1 cellular context compared by ENCODE assay signal in genomic region chr7:150778738-150779301, GRCh38.
TF ChIP-seq lines count a peak whose summit lies in the region.

No MANE protein-coding gene starts in this region.

TF ChIP-seq in K562, 482 proteins besides CTCF, POLR2A, EP300 and RAD21 (continued from another document and continues in another):
- TF ChIP-seq MNT (conservative IDR thresholded peaks at IDR 0.05) (0 out of 4 replicates have a peak, but pooled peaks of 1 of the 2 experiments have one; percentile 31), PHF8 (IDR thresholded peaks at IDR 0.05; ENCODE audit: borderline replicate concordance, low read length) (no peak), BCLAF1 (IDR thresholded peaks at IDR 0.05; ENCODE audit: borderline replicate concordance in 1 of 2, control insufficient read depth in 1 of 2, low read depth in 2 of 2, low read length in 1 of 2) (no peak), HDAC1 (IDR thresholded peaks at IDR 0.05) (no peak), ZKSCAN1 (IDR thresholded peaks at IDR 0.05; ENCODE audit: low read depth, low read length) (no peak), ZNF3 (CRISPR knock-in tag; IDR thresholded peaks at IDR 0.05) (no peak), ZNF41 (CRISPR knock-in tag; conservative IDR thresholded peaks at IDR 0.05) (no peak), NR2C1 (IDR thresholded peaks at IDR 0.05) (peak; percentile 21; the same call in 1 of the 2 replicates), NR2C1 (tag; IDR thresholded peaks at IDR 0.05) (no peak), GATAD2A (IDR thresholded peaks at IDR 0.05) (no peak), CCNT2 (IDR thresholded peaks at IDR 0.05; ENCODE audit: borderline replicate concordance, extremely low read depth, insufficient read length, low read depth, low read length) (no peak), L3MBTL2 (IDR thresholded peaks at IDR 0.05) (0 out of 2 replicates have a peak, but pooled peaks have one; percentile 17), CBX1 (IDR thresholded peaks at IDR 0.05; ENCODE audit: low read depth) (no peak), XRCC5 (IDR thresholded peaks at IDR 0.05; ENCODE audit: low read depth, low read length) (no peak), TFAP4 (CRISPR knock-in tag; IDR thresholded peaks at IDR 0.05; ENCODE audit: borderline replicate concordance) (no peak), CGGBP1 (CRISPR knock-in tag; IDR thresholded peaks at IDR 0.05) (0 out of 2 replicates have a peak, but pooled peaks have one; percentile 38), ZBTB40 (IDR thresholded peaks at IDR 0.05) (no peak), ZBTB40 (CRISPR knock-in tag; IDR thresholded peaks at IDR 0.05) (no peak), IRF2 (CRISPR knock-in tag; IDR thresholded peaks at IDR 0.05) (no peak), RB1 (IDR thresholded peaks at IDR 0.05; ENCODE audit: low read depth) (peak; percentile 53; the same call in 1 of the 2 replicates), HIVEP1 (CRISPR knock-in tag; IDR thresholded peaks at IDR 0.05) (no peak), RBM15 (IDR thresholded peaks at IDR 0.05; ENCODE audit: insufficient read depth, low read length) (no peak), E2F4 (CRISPR knock-in tag; IDR thresholded peaks at IDR 0.05; ENCODE audit: low read depth) (no peak), CTBP1 (IDR thresholded peaks at IDR 0.05; ENCODE audit: borderline replicate concordance) (peak; percentile 34; the same call in 1 of the 2 replicates), ZKSCAN3 (CRISPR knock-in tag; IDR thresholded peaks at IDR 0.05) (no peak)
- TF ChIP-seq, protein P1, sequence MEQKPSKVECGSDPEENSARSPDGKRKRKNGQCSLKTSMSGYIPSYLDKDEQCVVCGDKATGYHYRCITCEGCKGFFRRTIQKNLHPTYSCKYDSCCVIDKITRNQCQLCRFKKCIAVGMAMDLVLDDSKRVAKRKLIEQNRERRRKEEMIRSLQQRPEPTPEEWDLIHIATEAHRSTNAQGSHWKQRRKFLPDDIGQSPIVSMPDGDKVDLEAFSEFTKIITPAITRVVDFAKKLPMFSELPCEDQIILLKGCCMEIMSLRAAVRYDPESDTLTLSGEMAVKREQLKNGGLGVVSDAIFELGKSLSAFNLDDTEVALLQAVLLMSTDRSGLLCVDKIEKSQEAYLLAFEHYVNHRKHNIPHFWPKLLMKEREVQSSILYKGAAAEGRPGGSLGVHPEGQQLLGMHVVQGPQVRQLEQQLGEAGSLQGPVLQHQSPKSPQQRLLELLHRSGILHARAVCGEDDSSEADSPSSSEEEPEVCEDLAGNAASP (IDR thresholded peaks at IDR 0.05) = no peak
- TF ChIP-seq, protein P2, sequence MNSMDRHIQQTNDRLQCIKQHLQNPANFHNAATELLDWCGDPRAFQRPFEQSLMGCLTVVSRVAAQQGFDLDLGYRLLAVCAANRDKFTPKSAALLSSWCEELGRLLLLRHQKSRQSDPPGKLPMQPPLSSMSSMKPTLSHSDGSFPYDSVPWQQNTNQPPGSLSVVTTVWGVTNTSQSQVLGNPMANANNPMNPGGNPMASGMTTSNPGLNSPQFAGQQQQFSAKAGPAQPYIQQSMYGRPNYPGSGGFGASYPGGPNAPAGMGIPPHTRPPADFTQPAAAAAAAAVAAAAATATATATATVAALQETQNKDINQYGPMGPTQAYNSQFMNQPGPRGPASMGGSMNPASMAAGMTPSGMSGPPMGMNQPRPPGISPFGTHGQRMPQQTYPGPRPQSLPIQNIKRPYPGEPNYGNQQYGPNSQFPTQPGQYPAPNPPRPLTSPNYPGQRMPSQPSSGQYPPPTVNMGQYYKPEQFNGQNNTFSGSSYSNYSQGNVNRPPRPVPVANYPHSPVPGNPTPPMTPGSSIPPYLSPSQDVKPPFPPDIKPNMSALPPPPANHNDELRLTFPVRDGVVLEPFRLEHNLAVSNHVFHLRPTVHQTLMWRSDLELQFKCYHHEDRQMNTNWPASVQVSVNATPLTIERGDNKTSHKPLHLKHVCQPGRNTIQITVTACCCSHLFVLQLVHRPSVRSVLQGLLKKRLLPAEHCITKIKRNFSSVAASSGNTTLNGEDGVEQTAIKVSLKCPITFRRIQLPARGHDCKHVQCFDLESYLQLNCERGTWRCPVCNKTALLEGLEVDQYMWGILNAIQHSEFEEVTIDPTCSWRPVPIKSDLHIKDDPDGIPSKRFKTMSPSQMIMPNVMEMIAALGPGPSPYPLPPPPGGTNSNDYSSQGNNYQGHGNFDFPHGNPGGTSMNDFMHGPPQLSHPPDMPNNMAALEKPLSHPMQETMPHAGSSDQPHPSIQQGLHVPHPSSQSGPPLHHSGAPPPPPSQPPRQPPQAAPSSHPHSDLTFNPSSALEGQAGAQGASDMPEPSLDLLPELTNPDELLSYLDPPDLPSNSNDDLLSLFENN (IDR thresholded peaks at IDR 0.05; ENCODE audit: low read depth in 2 of 2, low read length in 2 of 2) = no peak
- TF ChIP-seq, protein P3, sequence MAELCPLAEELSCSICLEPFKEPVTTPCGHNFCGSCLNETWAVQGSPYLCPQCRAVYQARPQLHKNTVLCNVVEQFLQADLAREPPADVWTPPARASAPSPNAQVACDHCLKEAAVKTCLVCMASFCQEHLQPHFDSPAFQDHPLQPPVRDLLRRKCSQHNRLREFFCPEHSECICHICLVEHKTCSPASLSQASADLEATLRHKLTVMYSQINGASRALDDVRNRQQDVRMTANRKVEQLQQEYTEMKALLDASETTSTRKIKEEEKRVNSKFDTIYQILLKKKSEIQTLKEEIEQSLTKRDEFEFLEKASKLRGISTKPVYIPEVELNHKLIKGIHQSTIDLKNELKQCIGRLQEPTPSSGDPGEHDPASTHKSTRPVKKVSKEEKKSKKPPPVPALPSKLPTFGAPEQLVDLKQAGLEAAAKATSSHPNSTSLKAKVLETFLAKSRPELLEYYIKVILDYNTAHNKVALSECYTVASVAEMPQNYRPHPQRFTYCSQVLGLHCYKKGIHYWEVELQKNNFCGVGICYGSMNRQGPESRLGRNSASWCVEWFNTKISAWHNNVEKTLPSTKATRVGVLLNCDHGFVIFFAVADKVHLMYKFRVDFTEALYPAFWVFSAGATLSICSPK (IDR thresholded peaks at IDR 0.05; ENCODE audit: borderline replicate concordance) = no peak
